Comparison of ENCODE assay signal across 1 cellular context in the genomic region with DNA sequence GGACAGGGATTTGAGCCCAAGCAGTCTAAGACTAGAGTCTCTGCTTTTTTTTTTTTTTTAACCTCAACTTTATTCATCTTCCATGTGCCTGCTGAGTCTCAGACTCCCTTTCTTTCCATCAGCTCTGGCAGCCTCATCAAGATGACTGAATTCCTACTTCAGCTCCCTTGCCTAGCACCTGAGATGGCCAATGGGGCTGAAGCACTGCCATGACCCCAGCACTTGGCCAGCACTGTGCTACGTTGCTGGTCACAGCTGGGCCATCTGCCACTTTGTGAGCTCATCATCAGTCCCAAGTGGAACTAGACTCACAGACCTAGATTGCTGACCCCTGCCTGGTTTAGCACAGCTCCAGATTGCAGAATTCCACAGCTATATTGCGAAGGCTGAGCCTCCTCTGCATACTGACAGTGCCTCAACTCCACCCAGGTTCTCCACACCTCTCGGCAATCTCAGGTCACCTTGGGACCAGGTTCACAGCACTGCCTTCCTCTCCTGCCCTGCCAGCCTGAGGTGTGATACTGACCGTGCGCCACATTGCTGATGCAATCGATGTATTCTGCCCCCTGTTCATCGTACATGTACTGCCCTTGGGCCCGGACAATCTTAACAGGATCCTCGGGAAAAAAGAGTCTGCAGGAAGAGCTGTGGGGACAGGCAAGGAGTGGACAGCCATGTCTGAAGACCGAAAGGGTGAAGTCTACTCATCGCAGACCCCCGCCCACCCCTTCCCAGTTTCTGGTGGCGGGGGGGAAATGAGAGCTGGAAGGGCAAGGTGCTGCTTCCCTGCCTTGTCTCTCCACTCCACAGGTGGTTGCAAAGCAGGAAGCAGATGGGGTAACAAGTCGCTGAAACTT.
TF ChIP-seq lines count a peak whose summit lies in the region.

No MANE protein-coding gene starts in this region.

TF ChIP-seq in K562, 482 proteins besides CTCF, POLR2A, EP300 and RAD21:
- TF ChIP-seq TFAP4 (CRISPR knock-in tag; IDR thresholded peaks at IDR 0.05; ENCODE audit: borderline replicate concordance) (peak; percentile 54; the same call in 1 of the 2 replicates), JUN (IDR thresholded peaks at IDR 0.05; ENCODE audit: borderline replicate concordance, low read depth, low read length) (0 out of 2 replicates have a peak, but pooled peaks have one; percentile 32), JUN (CRISPR knock-in tag; IDR thresholded peaks at IDR 0.05; ENCODE audit: borderline replicate concordance) (no peak), KHSRP (IDR thresholded peaks at IDR 0.05) (no peak), KDM5B (IDR thresholded peaks at IDR 0.05; ENCODE audit: insufficient replicate concordance, low read depth, low read length) (peak; percentile 1), ZNF316 (IDR thresholded peaks at IDR 0.05) (no peak), SMARCB1 (IDR thresholded peaks at IDR 0.05; ENCODE audit: insufficient read length, low read depth) (no peak), IRF9 (tag; IDR thresholded peaks at IDR 0.05) (0 out of 2 replicates have a peak, but pooled peaks have one; percentile 42), FOXK1 (CRISPR knock-in tag; IDR thresholded peaks at IDR 0.05; ENCODE audit: borderline replicate concordance) (peak; percentile 79; the same call in 1 of the 2 replicates), MYC (IDR thresholded peaks at IDR 0.05; ENCODE audit: low read depth, low read length) (peak; percentile 51; the same call in 1 of the 2 replicates), MYC (CRISPR knock-in tag; IDR thresholded peaks at IDR 0.05; ENCODE audit: borderline replicate concordance, low read depth) (no peak), ZNF175 (CRISPR knock-in tag; IDR thresholded peaks at IDR 0.05; ENCODE audit: low read depth) (no peak), L3MBTL2 (IDR thresholded peaks at IDR 0.05) (peak; percentile 28; the same call in 1 of the 2 replicates), CEBPG (CRISPR knock-in tag; IDR thresholded peaks at IDR 0.05) (peak; percentile 87), CEBPG (tag; conservative IDR thresholded peaks at IDR 0.05 in 1 of 2, IDR thresholded peaks at IDR 0.05 in 1 of 2) (peak; percentile 71 to 74), ATF3 (IDR thresholded peaks at IDR 0.05) (peak; percentile 89), ATF3 (CRISPR knock-in tag; conservative IDR thresholded peaks at IDR 0.05) (no peak), DACH1 (IDR thresholded peaks at IDR 0.05; ENCODE audit: partially characterized antibody) (no peak), SAP30 (IDR thresholded peaks at IDR 0.05; ENCODE audit: borderline replicate concordance, insufficient read depth, low read depth, low read length, poor library complexity, severe bottlenecking) (no peak), CEBPB (tag; IDR thresholded peaks at IDR 0.05) (0 out of 2 replicates have a peak, but pooled peaks have one; percentile 46), ZNF224 (CRISPR knock-in tag; IDR thresholded peaks at IDR 0.05) (0 out of 2 replicates have a peak, but pooled peaks have one; percentile 25), ATF7 (IDR thresholded peaks at IDR 0.05) (no peak; the same call in 1 of the 2 replicates), EWSR1 (IDR thresholded peaks at IDR 0.05; ENCODE audit: borderline replicate concordance, low read depth, partially characterized antibody) (no peak), ATF4 (CRISPR knock-in tag; IDR thresholded peaks at IDR 0.05) (peak; percentile 76), TBP (optimal IDR thresholded peaks at IDR 0.05; ENCODE audit: low read depth, low read length) (peak; percentile 18), JUND (IDR thresholded peaks at IDR 0.05; ENCODE audit: borderline replicate concordance, low read depth, low read length) (0 out of 2 replicates have a peak, but pooled peaks have one; percentile 26), JUND (tag; IDR thresholded peaks at IDR 0.05; ENCODE audit: borderline replicate concordance, low read depth, low read length) (0 out of 3 replicates have a peak, but pooled peaks have one; percentile 15), ZNF695 (CRISPR knock-in tag; IDR thresholded peaks at IDR 0.05) (no peak), ZFX (CRISPR knock-in tag; IDR thresholded peaks at IDR 0.05) (no peak), ZNF668 (CRISPR knock-in tag; IDR thresholded peaks at IDR 0.05) (no peak), ZBTB1 (CRISPR knock-in tag; IDR thresholded peaks at IDR 0.05; ENCODE audit: borderline replicate concordance, low read depth) (0 out of 2 replicates have a peak, but pooled peaks have one; percentile 47), ZSCAN32 (CRISPR knock-in tag; IDR thresholded peaks at IDR 0.05) (peak; percentile 77; the same call in 1 of the 2 replicates), ZNF77 (CRISPR knock-in tag; IDR thresholded peaks at IDR 0.05) (no peak), GABPB2 (CRISPR knock-in tag; conservative IDR thresholded peaks at IDR 0.05) (no peak), EP400 (IDR thresholded peaks at IDR 0.05) (peak; percentile 36; the same call in 1 of the 2 replicates), MXD1 (CRISPR knock-in tag; IDR thresholded peaks at IDR 0.05; ENCODE audit: borderline replicate concordance, poor library complexity, severe bottlenecking) (no peak), SMAD4 (CRISPR knock-in tag; conservative IDR thresholded peaks at IDR 0.05) (0 out of 2 replicates have a peak, but pooled peaks have one; percentile 18)
- TF ChIP-seq, protein P1, sequence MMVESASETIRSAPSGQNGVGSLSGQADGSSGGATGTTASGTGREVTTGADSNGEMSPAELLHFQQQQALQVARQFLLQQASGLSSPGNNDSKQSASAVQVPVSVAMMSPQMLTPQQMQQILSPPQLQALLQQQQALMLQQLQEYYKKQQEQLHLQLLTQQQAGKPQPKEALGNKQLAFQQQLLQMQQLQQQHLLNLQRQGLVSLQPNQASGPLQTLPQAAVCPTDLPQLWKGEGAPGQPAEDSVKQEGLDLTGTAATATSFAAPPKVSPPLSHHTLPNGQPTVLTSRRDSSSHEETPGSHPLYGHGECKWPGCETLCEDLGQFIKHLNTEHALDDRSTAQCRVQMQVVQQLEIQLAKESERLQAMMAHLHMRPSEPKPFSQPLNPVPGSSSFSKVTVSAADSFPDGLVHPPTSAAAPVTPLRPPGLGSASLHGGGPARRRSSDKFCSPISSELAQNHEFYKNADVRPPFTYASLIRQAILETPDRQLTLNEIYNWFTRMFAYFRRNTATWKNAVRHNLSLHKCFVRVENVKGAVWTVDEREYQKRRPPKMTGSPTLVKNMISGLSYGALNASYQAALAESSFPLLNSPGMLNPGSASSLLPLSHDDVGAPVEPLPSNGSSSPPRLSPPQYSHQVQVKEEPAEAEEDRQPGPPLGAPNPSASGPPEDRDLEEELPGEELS (CRISPR knock-in tag; IDR thresholded peaks at IDR 0.05; ENCODE audit: borderline replicate concordance), result 0 out of 2 replicates have a peak, but pooled peaks have one; percentile 33
- TF ChIP-seq, protein P2, sequence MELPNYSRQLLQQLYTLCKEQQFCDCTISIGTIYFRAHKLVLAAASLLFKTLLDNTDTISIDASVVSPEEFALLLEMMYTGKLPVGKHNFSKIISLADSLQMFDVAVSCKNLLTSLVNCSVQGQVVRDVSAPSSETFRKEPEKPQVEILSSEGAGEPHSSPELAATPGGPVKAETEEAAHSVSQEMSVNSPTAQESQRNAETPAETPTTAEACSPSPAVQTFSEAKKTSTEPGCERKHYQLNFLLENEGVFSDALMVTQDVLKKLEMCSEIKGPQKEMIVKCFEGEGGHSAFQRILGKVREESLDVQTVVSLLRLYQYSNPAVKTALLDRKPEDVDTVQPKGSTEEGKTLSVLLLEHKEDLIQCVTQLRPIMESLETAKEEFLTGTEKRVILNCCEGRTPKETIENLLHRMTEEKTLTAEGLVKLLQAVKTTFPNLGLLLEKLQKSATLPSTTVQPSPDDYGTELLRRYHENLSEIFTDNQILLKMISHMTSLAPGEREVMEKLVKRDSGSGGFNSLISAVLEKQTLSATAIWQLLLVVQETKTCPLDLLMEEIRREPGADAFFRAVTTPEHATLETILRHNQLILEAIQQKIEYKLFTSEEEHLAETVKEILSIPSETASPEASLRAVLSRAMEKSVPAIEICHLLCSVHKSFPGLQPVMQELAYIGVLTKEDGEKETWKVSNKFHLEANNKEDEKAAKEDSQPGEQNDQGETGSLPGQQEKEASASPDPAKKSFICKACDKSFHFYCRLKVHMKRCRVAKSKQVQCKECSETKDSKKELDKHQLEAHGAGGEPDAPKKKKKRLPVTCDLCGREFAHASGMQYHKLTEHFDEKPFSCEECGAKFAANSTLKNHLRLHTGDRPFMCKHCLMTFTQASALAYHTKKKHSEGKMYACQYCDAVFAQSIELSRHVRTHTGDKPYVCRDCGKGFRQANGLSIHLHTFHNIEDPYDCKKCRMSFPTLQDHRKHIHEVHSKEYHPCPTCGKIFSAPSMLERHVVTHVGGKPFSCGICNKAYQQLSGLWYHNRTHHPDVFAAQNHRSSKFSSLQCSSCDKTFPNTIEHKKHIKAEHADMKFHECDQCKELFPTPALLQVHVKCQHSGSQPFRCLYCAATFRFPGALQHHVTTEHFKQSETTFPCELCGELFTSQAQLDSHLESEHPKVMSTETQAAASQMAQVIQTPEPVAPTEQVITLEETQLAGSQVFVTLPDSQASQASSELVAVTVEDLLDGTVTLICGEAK (IDR thresholded peaks at IDR 0.05), result peak; percentile 82
- TF ChIP-seq, protein P2 (CRISPR knock-in tag; IDR thresholded peaks at IDR 0.05), result no peak
- TF ChIP-seq, protein P3, sequence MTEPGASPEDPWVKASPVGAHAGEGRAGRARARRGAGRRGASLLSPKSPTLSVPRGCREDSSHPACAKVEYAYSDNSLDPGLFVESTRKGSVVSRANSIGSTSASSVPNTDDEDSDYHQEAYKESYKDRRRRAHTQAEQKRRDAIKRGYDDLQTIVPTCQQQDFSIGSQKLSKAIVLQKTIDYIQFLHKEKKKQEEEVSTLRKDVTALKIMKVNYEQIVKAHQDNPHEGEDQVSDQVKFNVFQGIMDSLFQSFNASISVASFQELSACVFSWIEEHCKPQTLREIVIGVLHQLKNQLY (CRISPR knock-in tag; conservative IDR thresholded peaks at IDR 0.05), result 0 out of 4 replicates have a peak, but pooled peaks of 1 of the 2 experiments have one; percentile 45
- TF ChIP-seq, protein P4, sequence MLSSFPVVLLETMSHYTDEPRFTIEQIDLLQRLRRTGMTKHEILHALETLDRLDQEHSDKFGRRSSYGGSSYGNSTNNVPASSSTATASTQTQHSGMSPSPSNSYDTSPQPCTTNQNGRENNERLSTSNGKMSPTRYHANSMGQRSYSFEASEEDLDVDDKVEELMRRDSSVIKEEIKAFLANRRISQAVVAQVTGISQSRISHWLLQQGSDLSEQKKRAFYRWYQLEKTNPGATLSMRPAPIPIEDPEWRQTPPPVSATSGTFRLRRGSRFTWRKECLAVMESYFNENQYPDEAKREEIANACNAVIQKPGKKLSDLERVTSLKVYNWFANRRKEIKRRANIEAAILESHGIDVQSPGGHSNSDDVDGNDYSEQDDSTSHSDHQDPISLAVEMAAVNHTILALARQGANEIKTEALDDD (IDR thresholded peaks at IDR 0.05), result no peak
